Comparison of ENCODE assay signal across 9 cellular contexts in genomic region chr18:13813271-13813849, GRCh38. TPM values are rescaled to one million over a fixed set of nuclear protein-coding genes. Genes with fewer than 3 reads are reported as not detected.
DNase-seq lines count a peak whose midpoint lies in the region; ATAC-seq and TF ChIP-seq lines count a peak whose summit lies in the region.
"Had no signal": no experiment of that assay in that cellular context is flagged by ENCODE, and none has a peak within 500 bp of the region (broad histone marks: within the 10 kb centered on the region; RNA-seq: fewer than 3 reads in every experiment).

No MANE protein-coding gene starts in this region.

- no TSS peak for BruUV-seq in OCI-LY7 (replicated peaks; lab: Mats Ljungman, UMichigan)

- no peaks in the 10 kb centered on the region for H3K4me1 ChIP-seq in BE2C
- H3K4me1 ChIP-seq in OCI-LY7 (ENCODE audit: insufficient read depth, low read length, poor library complexity, severe bottlenecking): no peaks in the 10 kb centered on the region
- peaks cover 14% of the 10 kb centered on the region for H3K4me1 ChIP-seq in suprapubic skin

- intact Hi-C loops in OCI-LY7 (cut with micrococcal nuclease; ENCODE audit: unreplicated experiment): loop anchor here (1.0 to 10.0 kb wide), 4 partner anchors 211 to 361 kb away; no protein-coding TSS in a partner anchor

- no peak for TF ChIP-seq POLR2A in suprapubic skin (IDR thresholded peaks at IDR 0.05)

- H2AFZ ChIP-seq in OCI-LY7 (ENCODE audit: low read length) (no peak overlapping the region), neural cell (ENCODE audit: low read depth, low read length) (no peak overlapping the region)

- DNase-seq in BE2C: peak; percentile 45
- peak; percentile 64 for DNase-seq in OCI-LY7 (ENCODE audit: low spot score)
- peak; percentile 61 for DNase-seq in activated T-cell treated with anti-CD3 and anti-CD28 coated beads, Interleukin-2, amount 50 U/mL, for 1 hour
- DNase-seq in fibroblast of gingiva (ENCODE audit: low read depth): peak; percentile 50
- no peak for DNase-seq in suprapubic skin (ENCODE audit: low spot score in 2 of 2)

- H3K9me2 ChIP-seq in OCI-LY7 (ENCODE audit: insufficient read depth, low read length): no peaks in the 10 kb centered on the region
- H3K9me2 ChIP-seq in neural cell (ENCODE audit: insufficient read depth, low read length): no peaks in the 10 kb centered on the region

- 20% methylated on average over 4 of the region's 4 CpGs for WGBS in suprapubic skin

- CTCF ChIA-PET in OCI-LY7 (lab: Charles Lee; ENCODE audit: unreplicated experiment): interaction anchor here (0.6 to 1.5 kb wide), 4 partner anchors 38 to 279 kb away, joined by 3 read pairs; no protein-coding TSS in a partner anchor

- no peak overlapping the region for H3K27ac ChIP-seq in OCI-LY7 (ENCODE audit: low read depth, low read length, poor library complexity, severe bottlenecking)
- no peak overlapping the region for H3K27ac ChIP-seq in neural cell (ENCODE audit: low read length)
- no peak overlapping the region for H3K27ac ChIP-seq in suprapubic skin

- H4K20me1 ChIP-seq in OCI-LY7 (ENCODE audit: insufficient read depth, low read length) (no peaks in the 10 kb centered on the region), neural cell (ENCODE audit: insufficient read depth) (no peaks in the 10 kb centered on the region)

- no peaks in the 10 kb centered on the region for H3F3A ChIP-seq in neural cell (ENCODE audit: insufficient read depth, low read length, poor library complexity, severe bottlenecking)

- POLR2A ChIA-PET in OCI-LY7 (lab: Charles Lee): interaction anchor here (0.6 to 1.3 kb wide), 5 partner anchors 66 to 1220 kb away, joined by 3 to 8 read pairs (median 3); no protein-coding TSS in a partner anchor

- peak; percentile 70 for ATAC-seq in GM19025 (IDR thresholded peaks at IDR 0.05; ENCODE audit: low read depth, unreplicated experiment)
- ATAC-seq in HG03460 (IDR thresholded peaks at IDR 0.05; ENCODE audit: unreplicated experiment): peak; percentile 73

- H3K9ac ChIP-seq in neural cell (ENCODE audit: low read length): no peak overlapping the region

- TF ChIP-seq CTCF in BE2C (IDR thresholded peaks at IDR 0.05; ENCODE audit: low read depth, low read length) (peak; percentile 78), OCI-LY7 (conservative IDR thresholded peaks at IDR 0.05; ENCODE audit: low read length) (peak; percentile 93), neural cell (IDR thresholded peaks at IDR 0.05; ENCODE audit: poor library complexity, severe bottlenecking) (peak; percentile 81), suprapubic skin (IDR thresholded peaks at IDR 0.05) (peak; percentile 61 to 88)

- H3K79me2 ChIP-seq in OCI-LY7 (ENCODE audit: insufficient read depth, low read depth, low read length) (no peaks in the 10 kb centered on the region), neural cell (replicated peaks; ENCODE audit: insufficient read depth, low read length) (no peaks in the 10 kb centered on the region)

- H3K4me2 ChIP-seq in OCI-LY7 (ENCODE audit: low read length) (no peak overlapping the region), neural cell (ENCODE audit: low read length) (no peak overlapping the region)

- peak; percentile 78 for TF ChIP-seq RAD21 in neural cell (conservative IDR thresholded peaks at IDR 0.05)

- H3K4me3 ChIP-seq in BE2C (ENCODE audit: low read depth, low read length) (no peak overlapping the region), OCI-LY7 (ENCODE audit: low read depth, low read length, poor library complexity, severe bottlenecking) (no peak overlapping the region), neural cell (ENCODE audit: low read length) (no peak overlapping the region), suprapubic skin (no peak overlapping the region)

- H3K9me3 ChIP-seq in BE2C: no peaks in the 10 kb centered on the region
- H3K9me3 ChIP-seq in OCI-LY7 (ENCODE audit: low read length): no peaks in the 10 kb centered on the region
- H3K9me3 ChIP-seq in neural cell (ENCODE audit: low read length): no peaks in the 10 kb centered on the region
- no peaks in the 10 kb centered on the region for H3K9me3 ChIP-seq in suprapubic skin

- H3K36me3 ChIP-seq in BE2C (no peaks in the 10 kb centered on the region), OCI-LY7 (ENCODE audit: insufficient read depth, low read length) (no peaks in the 10 kb centered on the region), neural cell (ENCODE audit: insufficient read depth, low read length) (no peaks in the 10 kb centered on the region), suprapubic skin (no peaks in the 10 kb centered on the region)

- TF ChIP-seq EP300 in neural cell (conservative IDR thresholded peaks at IDR 0.05; ENCODE audit: poor library complexity, severe bottlenecking) (no peak), suprapubic skin (IDR thresholded peaks at IDR 0.05) (no peak)

- H3K27me3 ChIP-seq in BE2C (no peaks in the 10 kb centered on the region), neural cell (ENCODE audit: insufficient read depth, low read depth, low read length) (no peaks in the 10 kb centered on the region), suprapubic skin (peaks cover 3% of the 10 kb centered on the region)

TF ChIP-seq in neural cell, 6 proteins besides CTCF, POLR2A, EP300 and RAD21:
- TF ChIP-seq MXI1 (conservative IDR thresholded peaks at IDR 0.05; ENCODE audit: poor library complexity, severe bottlenecking) (no peak), SMC3 (conservative IDR thresholded peaks at IDR 0.05; ENCODE audit: poor library complexity) (peak; percentile 75)
- TF ChIP-seq, protein P1, sequence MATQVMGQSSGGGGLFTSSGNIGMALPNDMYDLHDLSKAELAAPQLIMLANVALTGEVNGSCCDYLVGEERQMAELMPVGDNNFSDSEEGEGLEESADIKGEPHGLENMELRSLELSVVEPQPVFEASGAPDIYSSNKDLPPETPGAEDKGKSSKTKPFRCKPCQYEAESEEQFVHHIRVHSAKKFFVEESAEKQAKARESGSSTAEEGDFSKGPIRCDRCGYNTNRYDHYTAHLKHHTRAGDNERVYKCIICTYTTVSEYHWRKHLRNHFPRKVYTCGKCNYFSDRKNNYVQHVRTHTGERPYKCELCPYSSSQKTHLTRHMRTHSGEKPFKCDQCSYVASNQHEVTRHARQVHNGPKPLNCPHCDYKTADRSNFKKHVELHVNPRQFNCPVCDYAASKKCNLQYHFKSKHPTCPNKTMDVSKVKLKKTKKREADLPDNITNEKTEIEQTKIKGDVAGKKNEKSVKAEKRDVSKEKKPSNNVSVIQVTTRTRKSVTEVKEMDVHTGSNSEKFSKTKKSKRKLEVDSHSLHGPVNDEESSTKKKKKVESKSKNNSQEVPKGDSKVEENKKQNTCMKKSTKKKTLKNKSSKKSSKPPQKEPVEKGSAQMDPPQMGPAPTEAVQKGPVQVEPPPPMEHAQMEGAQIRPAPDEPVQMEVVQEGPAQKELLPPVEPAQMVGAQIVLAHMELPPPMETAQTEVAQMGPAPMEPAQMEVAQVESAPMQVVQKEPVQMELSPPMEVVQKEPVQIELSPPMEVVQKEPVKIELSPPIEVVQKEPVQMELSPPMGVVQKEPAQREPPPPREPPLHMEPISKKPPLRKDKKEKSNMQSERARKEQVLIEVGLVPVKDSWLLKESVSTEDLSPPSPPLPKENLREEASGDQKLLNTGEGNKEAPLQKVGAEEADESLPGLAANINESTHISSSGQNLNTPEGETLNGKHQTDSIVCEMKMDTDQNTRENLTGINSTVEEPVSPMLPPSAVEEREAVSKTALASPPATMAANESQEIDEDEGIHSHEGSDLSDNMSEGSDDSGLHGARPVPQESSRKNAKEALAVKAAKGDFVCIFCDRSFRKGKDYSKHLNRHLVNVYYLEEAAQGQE (IDR thresholded peaks at IDR 0.05; ENCODE audit: borderline replicate concordance): no peak

RNA-seq across cellular contexts. Expression of gene MC5R, which starts 10.6 kb away (rescaled TPM):
- polyA plus RNA-seq in BE2C (2012; ENCODE audit: insufficient read depth, insufficient read length, low read depth): not detected
- not detected in 2 replicates for total RNA-seq in OCI-LY7 (2014; rRNA removed; shearing (Covaris generic))
- total RNA-seq in OCI-LY7 (2022) (not detected in 2 replicates), suprapubic skin (under 1 TPM in 1 of 4 donors, not detected in 3; 0.26 TPM)
- not detected in 2 replicates for polyA plus RNA-seq in neural cell
- not detected in 2 replicates for polyA minus RNA-seq in neural cell
- total RNA-seq: subcutaneous adipose tissue had no signal

Comparison
In these comparisons a context has a peak if more than half of its experiments do, and no peak if none do; other contexts are left out.
1. DNase-seq: peak in BE2C (single experiment), OCI-LY7 (single experiment), activated T-cell treated with anti-CD3 and anti-CD28 coated beads, Interleukin-2, amount 50 U/mL, for 1 hour (single experiment) and fibroblast of gingiva (single experiment); none in suprapubic skin (0 of 2).
2. Peak in every context shown above with its lines, with median percentiles within 50 percentile points of each other: CTCF ChIP-seq.